1 cellular context compared by ENCODE assay signal in the genomic region with DNA sequence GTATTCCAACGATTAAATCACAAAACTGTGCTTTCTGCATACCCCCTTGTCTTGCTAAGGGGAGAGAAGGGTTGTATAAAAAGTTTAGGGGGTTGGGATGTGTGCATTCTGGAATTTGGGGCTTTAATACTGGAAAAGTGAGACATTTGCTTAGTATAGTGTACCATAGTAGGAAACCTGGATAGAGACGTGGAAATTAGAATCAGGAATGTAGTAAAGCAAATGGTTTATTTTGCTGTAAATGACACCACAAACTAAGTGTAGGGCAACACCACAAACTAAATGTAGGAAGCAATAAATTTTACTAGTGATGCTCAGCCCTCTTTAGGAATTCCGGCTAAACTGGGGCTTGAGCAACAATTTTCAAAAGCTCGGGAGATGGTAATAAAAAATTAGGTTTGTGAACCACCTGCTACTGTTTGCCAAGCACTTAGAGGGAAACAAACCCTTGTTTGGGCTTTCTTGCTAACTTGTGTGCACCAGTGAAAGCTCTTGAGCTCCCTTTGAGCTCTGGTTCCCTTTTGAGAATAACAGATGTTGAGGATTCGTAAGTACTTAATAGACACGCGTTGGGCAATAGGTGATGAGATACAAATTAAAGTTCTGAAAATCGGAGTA.
TF ChIP-seq lines count a peak whose summit lies in the region.

No MANE protein-coding gene starts in this region.

TF ChIP-seq in IMR-90, 13 proteins besides CTCF, POLR2A, EP300 and RAD21 (continued from another document):
- TF ChIP-seq, protein P1, sequence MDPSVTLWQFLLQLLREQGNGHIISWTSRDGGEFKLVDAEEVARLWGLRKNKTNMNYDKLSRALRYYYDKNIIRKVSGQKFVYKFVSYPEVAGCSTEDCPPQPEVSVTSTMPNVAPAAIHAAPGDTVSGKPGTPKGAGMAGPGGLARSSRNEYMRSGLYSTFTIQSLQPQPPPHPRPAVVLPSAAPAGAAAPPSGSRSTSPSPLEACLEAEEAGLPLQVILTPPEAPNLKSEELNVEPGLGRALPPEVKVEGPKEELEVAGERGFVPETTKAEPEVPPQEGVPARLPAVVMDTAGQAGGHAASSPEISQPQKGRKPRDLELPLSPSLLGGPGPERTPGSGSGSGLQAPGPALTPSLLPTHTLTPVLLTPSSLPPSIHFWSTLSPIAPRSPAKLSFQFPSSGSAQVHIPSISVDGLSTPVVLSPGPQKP (IDR thresholded peaks at IDR 0.05; ENCODE audit: borderline replicate concordance, low read depth, low read length): no peak
- TF ChIP-seq RCOR1 (IDR thresholded peaks at IDR 0.05; ENCODE audit: insufficient replicate concordance, low read length) (no peak), SMC3 (IDR thresholded peaks at IDR 0.05; ENCODE audit: low read depth, low read length) (no peak), MXI1 (IDR thresholded peaks at IDR 0.05; ENCODE audit: borderline replicate concordance, low read depth, low read length) (no peak)
